23 cellular contexts compared by ENCODE assay signal in the genomic region with DNA sequence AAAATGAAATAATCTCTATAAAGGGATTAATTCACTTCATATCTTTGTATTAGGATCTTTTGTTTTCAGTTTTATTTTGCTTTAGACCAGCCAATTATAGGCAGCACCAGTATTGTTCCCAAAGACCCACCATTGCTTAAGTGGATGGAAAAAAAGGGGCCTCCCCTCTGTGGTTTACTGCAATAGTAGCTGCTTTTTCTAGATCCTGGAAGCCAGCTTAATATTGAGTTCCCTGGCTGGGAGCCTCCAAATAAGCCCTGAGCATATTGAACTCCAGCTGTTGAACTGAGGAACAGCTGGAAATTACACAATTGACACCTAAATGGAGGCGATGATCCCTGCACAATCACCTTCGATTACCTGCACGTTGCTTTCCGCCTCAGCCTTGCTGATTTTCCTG.
DNase-seq lines count a peak whose midpoint lies in the region; ATAC-seq and TF ChIP-seq lines count a peak whose summit lies in the region.
"Had no signal": no experiment of that assay in that cellular context is flagged by ENCODE, and none has a peak within 500 bp of the region (broad histone marks: within the 10 kb centered on the region; RNA-seq: fewer than 3 reads in every experiment).

No MANE protein-coding gene starts in this region.

- H3K18ac ChIP-seq in neuronal stem cell (ENCODE audit: low read length): peak overlapping the region; percentile 50

- ATAC-seq in Right ventricle myocardium inferior: peak; percentile 55
- ATAC-seq in left ventricle myocardium superior: peak; percentile 74
- ATAC-seq: CD8-positive, alpha-beta T cell; GM12878 had no signal

- H3K9me3 Mint-ChIP-seq in chondrocyte (ENCODE audit: low read depth): no peaks in the 10 kb centered on the region
- H3K9me3 Mint-ChIP-seq: CD8-positive, alpha-beta T cell had no signal

- H2BK12ac ChIP-seq in neuronal stem cell (ENCODE audit: low read length): no peak overlapping the region

- no peaks in the 10 kb centered on the region for H3K36me3 ChIP-seq in right atrium auricular region
- no peaks in the 10 kb centered on the region for H3K36me3 ChIP-seq in neuronal stem cell (replicated peaks in 1 of 2; ENCODE audit: control insufficient read depth in 2 of 2, insufficient read depth in 2 of 2, low read length in 2 of 2)
- H3K36me3 ChIP-seq: BLaER1 had no signal

- H3K27ac ChIP-seq in right atrium auricular region (no peak overlapping the region), neuronal stem cell (replicated peaks; ENCODE audit: low read length) (no peak overlapping the region)
- H3K27ac ChIP-seq: 22Rv1, BLaER1, C4-2B, GM23248 had no signal

- peak overlapping the region; percentile 42 for H3K27ac Mint-ChIP-seq in chondrocyte (ENCODE audit: unreplicated experiment)
- H3K27ac Mint-ChIP-seq: B cell; CD4-positive, CD25-positive, alpha-beta regulatory T cell; CD8-positive, alpha-beta T cell had no signal

- H4K91ac ChIP-seq in neuronal stem cell (ENCODE audit: low read depth, low read length, poor library complexity): no peak overlapping the region

- H3K4ac ChIP-seq in neuronal stem cell (ENCODE audit: low read length): no peak overlapping the region

- no peak overlapping the region for H3K14ac ChIP-seq in neuronal stem cell (ENCODE audit: low read length)

- no peak overlapping the region for H2BK120ac ChIP-seq in neuronal stem cell (ENCODE audit: low read depth, low read length)

- intact Hi-C loops in Right ventricle myocardium inferior (cut with DNase I): no loop called here
- intact Hi-C loops in left ventricle myocardium superior (cut with micrococcal nuclease): no loop called here

- H2BK5ac ChIP-seq in neuronal stem cell (ENCODE audit: low read length): no peak overlapping the region

- peaks cover 49% of the 10 kb centered on the region for H3K4me1 Mint-ChIP-seq in chondrocyte (ENCODE audit: low read depth)
- H3K4me1 Mint-ChIP-seq: B cell; CD4-positive, CD25-positive, alpha-beta regulatory T cell had no signal

- no peak overlapping the region for H3K4me3 ChIP-seq in right atrium auricular region
- H3K4me3 ChIP-seq in neuronal stem cell (ENCODE audit: low read length in 2 of 2): no peak overlapping the region
- H3K4me3 ChIP-seq: BLaER1, GM12878, GM23248 had no signal

- H3K4me3 Mint-ChIP-seq in chondrocyte (ENCODE audit: unreplicated experiment): no peak overlapping the region
- H3K4me3 Mint-ChIP-seq: B cell; CD4-positive, CD25-positive, alpha-beta regulatory T cell; CD8-positive, alpha-beta T cell had no signal

- H3K79me1 ChIP-seq in neuronal stem cell (ENCODE audit: low read depth, low read length): no peaks in the 10 kb centered on the region

- H3K4me1 ChIP-seq in right atrium auricular region (peaks cover 0 to 6% of the 10 kb centered on the region in 2 donors), neuronal stem cell (ENCODE audit: control insufficient read depth in 2 of 2, insufficient read depth in 1 of 2, low read depth in 1 of 2, low read length in 2 of 2) (peaks cover 0 to 10% of the 10 kb centered on the region in 2 donors)
- H3K4me1 ChIP-seq: BLaER1, Caco-2 had no signal

- H3K27me3 ChIP-seq in right atrium auricular region: no peaks in the 10 kb centered on the region
- H3K27me3 ChIP-seq in neuronal stem cell (ENCODE audit: control insufficient read depth in 3 of 3, insufficient read depth in 3 of 3, low read depth in 1 of 3, low read length in 3 of 3): peaks cover 0 to 9% (median 0%) of the 10 kb centered on the region in 3 experiments

- DNase-seq in Right ventricle myocardium inferior (ENCODE audit: missing footprints) (no peak), right atrium auricular region (ENCODE audit: low spot score) (no peak), chondrocyte (ENCODE audit: low spot score) (no peak), left ventricle myocardium superior (no peak), neuronal stem cell (ENCODE audit: low spot score) (no peak), SIG-M5 treated with dmso at 0.1 percent for 504 hours (lab: John Stamatoyannopoulos, UW; ENCODE audit: unreplicated experiment) (no peak), DMS53 (lab: John Stamatoyannopoulos, UW) (no peak)
- DNase-seq in stimulated activated CD4-positive, alpha-beta T cell treated with anti-CD3 and anti-CD28 coated beads, Interleukin-2, amount 100 ng/mL, for 24 hours: no peak
- DNase-seq: Caco-2; CD4-positive, CD25-positive, alpha-beta regulatory T cell; CD8-positive, alpha-beta T cell; DMS153; DMS79; EL; GDM1; GM23248; H7; HCEC 1CT had no signal

- H3K27me3 Mint-ChIP-seq in chondrocyte (ENCODE audit: low read depth): no peaks in the 10 kb centered on the region
- H3K27me3 Mint-ChIP-seq: CD4-positive, CD25-positive, alpha-beta regulatory T cell had no signal

- no peak overlapping the region for H3K4me2 ChIP-seq in neuronal stem cell (ENCODE audit: insufficient read depth, low read length, poor library complexity, severe bottlenecking)
- H3K4me2 ChIP-seq: BLaER1 had no signal

- H3K23ac ChIP-seq in neuronal stem cell (ENCODE audit: low read depth, low read length, poor library complexity): no peak overlapping the region

- H3K9me3 ChIP-seq in right atrium auricular region (no peaks in the 10 kb centered on the region), neuronal stem cell (replicated peaks in 1 of 2; ENCODE audit: control insufficient read depth in 2 of 2, insufficient read depth in 1 of 2, low read depth in 1 of 2, low read length in 2 of 2) (no peaks in the 10 kb centered on the region)
- H3K9me3 ChIP-seq: BLaER1, Caco-2 had no signal

- no peaks in the 10 kb centered on the region for H3K36me3 Mint-ChIP-seq in chondrocyte (ENCODE audit: low read depth)
- H3K36me3 Mint-ChIP-seq: CD4-positive, CD25-positive, alpha-beta regulatory T cell; CD8-positive, alpha-beta T cell had no signal

- WGBS in neuronal stem cell (ENCODE audit: extremely low coverage in 2 of 2, insufficient read length in 2 of 2, insufficient replicate concordance in 1 of 2), 2 donors: no CpG with 5 or more reads among the region's 4 CpGs

- H2AFZ ChIP-seq in neuronal stem cell (ENCODE audit: low read length): no peak overlapping the region
- H2AFZ ChIP-seq: GM23248 had no signal

- no peak overlapping the region for H2BK15ac ChIP-seq in neuronal stem cell (ENCODE audit: low read length)

- no peak for TF ChIP-seq CTCF in right atrium auricular region (IDR thresholded peaks at IDR 0.05)
- TF ChIP-seq CTCF in chondrocyte (IDR thresholded peaks at IDR 0.05): no peak

- no peak overlapping the region for H3K9ac ChIP-seq in neuronal stem cell (ENCODE audit: low read depth, low read length, poor library complexity)
- H3K9ac ChIP-seq: BLaER1, GM23248 had no signal

- H4K8ac ChIP-seq in neuronal stem cell (ENCODE audit: low read depth, low read length): no peak overlapping the region

- no peak overlapping the region for H2AK5ac ChIP-seq in neuronal stem cell (ENCODE audit: low read depth, low read length)
